ENCODE assay signal across 24 cellular contexts in genomic region chr7:36790280-36790679, GRCh38.
DNase-seq lines count a peak whose midpoint lies in the region; ATAC-seq and TF ChIP-seq lines count a peak whose summit lies in the region.
"Had no signal": no experiment of that assay in that cellular context is flagged by ENCODE, and none has a peak within 500 bp of the region (broad histone marks: within the 10 kb centered on the region; RNA-seq: fewer than 3 reads in every experiment).

No MANE protein-coding gene starts in this region.

- peaks cover 95 to 96% of the 10 kb centered on the region in 2 donors for H3K4me1 Mint-ChIP-seq in immature natural killer cell
- H3K4me1 Mint-ChIP-seq in activated CD4-positive, alpha-beta memory T cell treated with anti-CD3 and anti-CD28 coated beads, Interleukin-2, amount 10 ng/mL, durations not matched to agents 7 days and 5 days, result peaks cover 65% of the 10 kb centered on the region

- H3K18ac ChIP-seq in trophoblast cell (ENCODE audit: low read length), result no peak overlapping the region

- ATAC-seq in HG03175 (IDR thresholded peaks at IDR 0.05; ENCODE audit: unreplicated experiment), result no peak
- ATAC-seq: activated CD4-positive, CD25-positive, alpha-beta regulatory T cell treated with anti-CD3 and anti-CD28 coated beads, Interleukin-2, amount 50 U/mL, for 24 hours; right lobe of liver; stimulated activated effector memory CD8-positive, alpha-beta T cell treated with anti-CD3 and anti-CD28 coated beads, Interleukin-12 subunit alpha, Interleukin-12 subunit beta, amount 100 ng/mL, for 72 hours; upper lobe of right lung had no signal

- H3K4me2 ChIP-seq in trophoblast cell (ENCODE audit: low read length), result no peak overlapping the region

- no peak overlapping the region for H2AFZ ChIP-seq in trophoblast cell (ENCODE audit: insufficient read depth, low read length, poor library complexity)

- H2AK5ac ChIP-seq in trophoblast cell (ENCODE audit: low read length), result no peak overlapping the region

- H3K4me3 Mint-ChIP-seq in immature natural killer cell, result peak overlapping the region; percentile 27 to 77 (median 54)
- no peak overlapping the region for H3K4me3 Mint-ChIP-seq in activated CD4-positive, alpha-beta memory T cell treated with anti-CD3 and anti-CD28 coated beads, Interleukin-2, amount 10 ng/mL, durations not matched to agents 7 days and 5 days

- no CpG with 5 or more reads among the region's 7 CpGs for WGBS in trophoblast cell (ENCODE audit: extremely low coverage, insufficient coverage, insufficient read length)

- H2BK120ac ChIP-seq in trophoblast cell (ENCODE audit: insufficient read depth, low read length, poor library complexity), result no peak overlapping the region

- no peak overlapping the region for H3K4me3 ChIP-seq in trophoblast cell (ENCODE audit: low read depth, low read length)
- H3K4me3 ChIP-seq: dorsolateral prefrontal cortex, HAP-1, MG63, right lobe of liver, SJSA1, upper lobe of right lung had no signal

- peaks cover 0 to 17% (median 3%) of the 10 kb centered on the region in 3 donors for H3K36me3 Mint-ChIP-seq in immature natural killer cell
- peaks cover 4% of the 10 kb centered on the region for H3K36me3 Mint-ChIP-seq in activated CD4-positive, alpha-beta memory T cell treated with anti-CD3 and anti-CD28 coated beads, Interleukin-2, amount 10 ng/mL, durations not matched to agents 7 days and 5 days (ENCODE audit: low read depth)
- H3K36me3 Mint-ChIP-seq: activated naive CD4-positive, alpha-beta T cell treated with anti-CD3 and anti-CD28 coated beads, Interleukin-2, amount 50 U/mL, for 72 hours; stimulated activated effector memory CD8-positive, alpha-beta T cell treated with anti-CD3 and anti-CD28 coated beads, Interleukin-12 subunit alpha, Interleukin-12 subunit beta, amount 100 ng/mL, for 72 hours had no signal

- no peak overlapping the region for H3K9ac ChIP-seq in trophoblast cell (ENCODE audit: low read length)

- H3K27me3 Mint-ChIP-seq in immature natural killer cell (ENCODE audit: low read depth in 3 of 3), result peaks cover 7 to 16% (median 10%) of the 10 kb centered on the region in 3 donors
- H3K27me3 Mint-ChIP-seq in activated CD4-positive, alpha-beta memory T cell treated with anti-CD3 and anti-CD28 coated beads, Interleukin-2, amount 10 ng/mL, durations not matched to agents 7 days and 5 days, result no peaks in the 10 kb centered on the region

- no peaks in the 10 kb centered on the region for H3K27me3 ChIP-seq in trophoblast cell (ENCODE audit: insufficient read depth, low read length)
- H3K27me3 ChIP-seq: BE2C, dorsolateral prefrontal cortex, MG63, neutrophil, right lobe of liver, SJSA1, upper lobe of right lung had no signal

- no peak overlapping the region for H2BK5ac ChIP-seq in trophoblast cell (ENCODE audit: low read depth, low read length, poor library complexity)

- no peaks in the 10 kb centered on the region for H3K4me1 ChIP-seq in trophoblast cell (ENCODE audit: control insufficient read depth in 1 of 2, insufficient read depth in 2 of 2, low read length in 2 of 2)
- H3K4me1 ChIP-seq: BE2C, SJSA1 had no signal

- no peak overlapping the region for H2BK12ac ChIP-seq in trophoblast cell (ENCODE audit: low read length)

- H3K9me3 Mint-ChIP-seq in immature natural killer cell, result no peaks in the 10 kb centered on the region
- no peaks in the 10 kb centered on the region for H3K9me3 Mint-ChIP-seq in activated CD4-positive, alpha-beta memory T cell treated with anti-CD3 and anti-CD28 coated beads, Interleukin-2, amount 10 ng/mL, durations not matched to agents 7 days and 5 days
- H3K9me3 Mint-ChIP-seq: activated naive CD4-positive, alpha-beta T cell treated with anti-CD3 and anti-CD28 coated beads, Interleukin-2, amount 50 U/mL, for 72 hours; stimulated activated effector memory CD8-positive, alpha-beta T cell treated with anti-CD3 and anti-CD28 coated beads, Interleukin-12 subunit alpha, Interleukin-12 subunit beta, amount 100 ng/mL, for 72 hours; T-helper 1 cell treated with Interleukin-12 subunit alpha and Interleukin-12 subunit beta and Interleukin-4 antibody, amounts not matched to agents 30 μg/mL and 1 μg/mL, for 36 hours had no signal

- DNase-seq in activated gamma-delta T cell treated with Interleukin-2 at 50 U/mL for 16 hours, result peak; percentile 29
- no peak for DNase-seq in activated gamma-delta T cell (lab: John Stamatoyannopoulos, UW)
- DNase-seq in SK-N-DZ (ENCODE audit: low spot score), result peak; percentile 7
- DNase-seq in immature natural killer cell, result no peak
- peak; percentile 7 to 60 for DNase-seq in trophoblast cell
- no peak for DNase-seq in GM10248 (ENCODE audit: extremely low spot score)
- DNase-seq in activated CD4-positive, alpha-beta memory T cell treated with anti-CD3 and anti-CD28 coated beads, Interleukin-2, amount 10 ng/mL, durations not matched to agents 7 days and 5 days, result no peak
- DNase-seq: BE2C; dorsolateral prefrontal cortex; KBM-7; MG63; NCI-H2081 treated with DMSO at 0.1 percent for 48 hours; NCI-H345; right lobe of liver; stimulated activated CD4-positive, alpha-beta T cell treated with anti-CD3 and anti-CD28 coated beads, Interleukin-4, amount 100 ng/mL, for 24 hours; upper lobe of right lung had no signal

- peak overlapping the region; percentile 97 to 100 (median 99) for H3K27ac Mint-ChIP-seq in immature natural killer cell
- H3K27ac Mint-ChIP-seq in activated CD4-positive, alpha-beta memory T cell treated with anti-CD3 and anti-CD28 coated beads, Interleukin-2, amount 10 ng/mL, durations not matched to agents 7 days and 5 days, result no peak overlapping the region

- no peak for TF ChIP-seq CTCF in GM10248 (IDR thresholded peaks at IDR 0.05; ENCODE audit: control extremely low read depth, extremely low read depth, low read depth, missing control alignments)

- CTCF ChIA-PET in GM10248 (lab: Yijun Ruan, JAX), result no interaction called here
- CTCF ChIA-PET in activated CD4-positive, alpha-beta memory T cell treated with anti-CD3 and anti-CD28 coated beads, Interleukin-2, amount 10 ng/mL, durations not matched to agents 7 days and 5 days (lab: Charles Lee), result no interaction called here

- H4K8ac ChIP-seq in trophoblast cell (ENCODE audit: low read depth, low read length), result no peak overlapping the region

- H3K79me2 ChIP-seq in trophoblast cell (ENCODE audit: control insufficient read depth, insufficient read depth, low read length, poor library complexity), result no peaks in the 10 kb centered on the region

- H3K9me3 ChIP-seq in trophoblast cell (ENCODE audit: insufficient read depth, low read depth, low read length), result no peaks in the 10 kb centered on the region
- H3K9me3 ChIP-seq: BE2C, HAP-1, MG63, neutrophil, right lobe of liver, SJSA1, upper lobe of right lung had no signal

- H3K23ac ChIP-seq in trophoblast cell (ENCODE audit: low read length), result no peak overlapping the region

- no peak overlapping the region for H4K91ac ChIP-seq in trophoblast cell (ENCODE audit: low read depth, low read length)

- H3K79me1 ChIP-seq in trophoblast cell (ENCODE audit: low read length), result no peaks in the 10 kb centered on the region

- no peak overlapping the region for H4K12ac ChIP-seq in trophoblast cell (ENCODE audit: low read depth, low read length)

- POLR2A ChIA-PET in GM10248 (lab: Yijun Ruan, JAX), result no interaction called here
- POLR2A ChIA-PET in activated CD4-positive, alpha-beta memory T cell treated with anti-CD3 and anti-CD28 coated beads, Interleukin-2, amount 10 ng/mL, durations not matched to agents 7 days and 5 days (lab: Charles Lee), result no interaction called here

- H3K27ac ChIP-seq in trophoblast cell (ENCODE audit: low read depth, low read length), result no peak overlapping the region
- H3K27ac ChIP-seq: dorsolateral prefrontal cortex, neutrophil, right lobe of liver, SJSA1, upper lobe of right lung had no signal

- no peaks in the 10 kb centered on the region for H3K36me3 ChIP-seq in trophoblast cell (ENCODE audit: control insufficient read depth in 1 of 2, insufficient read depth in 2 of 2, low read length in 2 of 2)
- H3K36me3 ChIP-seq: BE2C, HAP-1, MG63, neutrophil, right lobe of liver, SJSA1, upper lobe of right lung had no signal

- H3K14ac ChIP-seq in trophoblast cell (ENCODE audit: low read length), result no peak overlapping the region

- H3K4ac ChIP-seq in trophoblast cell (ENCODE audit: low read depth, low read length), result no peak overlapping the region

Comparison
In these comparisons a context has a peak if more than half of its experiments do, and no peak if none do; other contexts are left out.
1. DNase-seq: peak in activated gamma-delta T cell treated with Interleukin-2 at 50 U/mL for 16 hours (single experiment), SK-N-DZ (single experiment) and trophoblast cell (2 of 2); none in activated gamma-delta T cell (single experiment), immature natural killer cell (0 of 3), GM10248 (single experiment) and activated CD4-positive, alpha-beta memory T cell treated with anti-CD3 and anti-CD28 coated beads, Interleukin-2, amount 10 ng/mL, durations not matched to agents 7 days and 5 days (single experiment).